In genomic region chr19:33256266-33256665, GRCh38 we compare ENCODE assay signal across 23 cellular contexts. TPM values are rescaled to one million over a fixed set of nuclear protein-coding genes. Genes with fewer than 3 reads are reported as not detected.
DNase-seq lines count a peak whose midpoint lies in the region; ATAC-seq, FAIRE-seq and TF ChIP-seq lines count a peak whose summit lies in the region.
"Had no signal": no experiment of that assay in that cellular context is flagged by ENCODE, and none has a peak within 500 bp of the region (broad histone marks: within the 10 kb centered on the region; RNA-seq: fewer than 3 reads in every experiment).

No MANE protein-coding gene starts in this region.

- H2BK5ac ChIP-seq in IMR-90 (ENCODE audit: low read depth, low read length, poor library complexity, severe bottlenecking): no peak overlapping the region

- ATAC-seq in IMR-90 (ENCODE audit: low read depth): peak; percentile 27; the same call in 1 of the 2 replicates
- ATAC-seq: A549 had no signal

- no peaks in the 10 kb centered on the region for H3K4me1 ChIP-seq in IMR-90 (ENCODE audit: control insufficient read depth, insufficient read depth, low read length)
- H3K4me1 ChIP-seq: A549, HAP-1 had no signal

- no peaks in the 10 kb centered on the region for H3K27me3 Mint-ChIP-seq in neural crest cell (ENCODE audit: low read depth)

- no peak overlapping the region for H2BK15ac ChIP-seq in IMR-90 (ENCODE audit: low read depth, low read length)

- H3K79me1 ChIP-seq in IMR-90 (ENCODE audit: low read depth in 1 of 2, low read length in 2 of 2): no peaks in the 10 kb centered on the region

- H3K36me3 Mint-ChIP-seq in neural crest cell (ENCODE audit: low read depth): no peaks in the 10 kb centered on the region
- H3K36me3 Mint-ChIP-seq: CD4-positive, CD25-positive, alpha-beta regulatory T cell had no signal

- no peaks in the 10 kb centered on the region for H3K36me3 ChIP-seq in IMR-90 (ENCODE audit: control insufficient read depth, insufficient read depth, low read length)
- H3K36me3 ChIP-seq: HAP-1 had no signal

- H3K14ac ChIP-seq in IMR-90 (replicated peaks; ENCODE audit: low read depth, low read length): no peak overlapping the region

- H2BK20ac ChIP-seq in IMR-90 (ENCODE audit: low read depth, low read length): no peak overlapping the region

- H3K27ac ChIP-seq in IMR-90 (ENCODE audit: insufficient read depth, low read length): no peak overlapping the region
- H3K27ac ChIP-seq: 22Rv1, A549 had no signal

- H3K27ac Mint-ChIP-seq in neural crest cell (ENCODE audit: unreplicated experiment): peak overlapping the region; percentile 62
- H3K27ac Mint-ChIP-seq: CD4-positive, CD25-positive, alpha-beta regulatory T cell had no signal

- no peak overlapping the region for H3K4me2 ChIP-seq in IMR-90 (ENCODE audit: low read depth, low read length)
- H3K4me2 ChIP-seq: A549 had no signal

- no peak overlapping the region for H2BK120ac ChIP-seq in IMR-90 (ENCODE audit: low read depth, low read length)

- no peak overlapping the region for H4K91ac ChIP-seq in IMR-90 (ENCODE audit: insufficient read depth, low read depth, low read length)

- DNase-seq in DMS 273 (lab: John Stamatoyannopoulos, UW; ENCODE audit: unreplicated experiment): peak; percentile 20
- DNase-seq in DMS 273 treated with DMSO at 0.1 percent for 48 hours (lab: John Stamatoyannopoulos, UW): no peak
- no peak for DNase-seq in IMR-90
- DNase-seq in neural crest cell (ENCODE audit: low read depth, low spot score): no peak
- no peak for DNase-seq in effector CD4-positive, alpha-beta T cell
- no peak for DNase-seq in NCI-H1048 (lab: John Stamatoyannopoulos, UW)
- no peak for DNase-seq in GM19239 (ENCODE audit: insufficient read length, low spot score)
- DNase-seq: AML-193; C1 segment of cervical spinal cord; CD4-positive, CD25-positive, alpha-beta regulatory T cell; CD8-positive, alpha-beta memory T cell; COR-L47; DMS153; DMS79; GF-D8; KBM-7 had no signal

- POLR2A ChIA-PET in IMR-90 (lab: Charles Lee; ENCODE audit: unreplicated experiment): no interaction called here

- H3K4me1 Mint-ChIP-seq in neural crest cell: no peaks in the 10 kb centered on the region

- FAIRE-seq in GM19239 (lab: Jason Lieb, UNC): no peak
- FAIRE-seq: A549, HTR-8/SVneo had no signal

- TF ChIP-seq CTCF in IMR-90 (conservative IDR thresholded peaks at IDR 0.05; ENCODE audit: low read depth, low read length): no peak
- TF ChIP-seq CTCF in neural crest cell (conservative IDR thresholded peaks at IDR 0.05): no peak

- H3K4me3 Mint-ChIP-seq in neural crest cell: no peak overlapping the region
- H3K4me3 Mint-ChIP-seq: CD4-positive, CD25-positive, alpha-beta regulatory T cell; CD8-positive, alpha-beta memory T cell had no signal

- no TSS peak for BruUV-seq in IMR-90 (replicated peaks; lab: Mats Ljungman, UMichigan)

- no peak for TF ChIP-seq POLR2A in IMR-90 (IDR thresholded peaks at IDR 0.05; ENCODE audit: low read depth, low read length)

- no peaks in the 10 kb centered on the region for H3K9me3 Mint-ChIP-seq in neural crest cell

- no peaks in the 10 kb centered on the region for H3K9me1 ChIP-seq in IMR-90 (ENCODE audit: insufficient read depth, low read length)

- H4K8ac ChIP-seq in IMR-90 (ENCODE audit: low read depth in 2 of 2, low read length in 2 of 2): no peak overlapping the region

- peaks cover 2% of the 10 kb centered on the region for H3K9me3 ChIP-seq in IMR-90 (ENCODE audit: control insufficient read depth, insufficient read depth, low read length)
- H3K9me3 ChIP-seq: HAP-1 had no signal

- H3K4me3 ChIP-seq in IMR-90 (ENCODE audit: insufficient read depth, low read depth, low read length): no peak overlapping the region
- H3K4me3 ChIP-seq: A549, HAP-1 had no signal

- intact Hi-C loops in IMR-90 (cut with micrococcal nuclease): no loop called here

- H2AK5ac ChIP-seq in IMR-90 (ENCODE audit: low read depth, low read length): no peak overlapping the region

- CTCF ChIA-PET in IMR-90 (lab: Yijun Ruan, JAX): no interaction called here

- H2AK9ac ChIP-seq in IMR-90 (replicated peaks; ENCODE audit: low read depth, low read length, poor library complexity): no peak overlapping the region

- H2AFZ ChIP-seq in IMR-90 (replicated peaks; ENCODE audit: low read length, poor library complexity): no peak overlapping the region

- no peak overlapping the region for H3K9ac ChIP-seq in IMR-90 (ENCODE audit: low read depth, low read length)

- dilution Hi-C loops in IMR-90 (cut with HindIII; ENCODE audit: low sequenced_read_pairs, unreplicated experiment): no loop called here

- H4K5ac ChIP-seq in IMR-90 (ENCODE audit: low read depth, low read length): no peak overlapping the region

- H3K56ac ChIP-seq in IMR-90 (ENCODE audit: extremely low read depth, insufficient read depth, low read length): no peak overlapping the region

- no peak overlapping the region for H3K4ac ChIP-seq in IMR-90 (ENCODE audit: low read depth, low read length)

- no peak overlapping the region for H3K18ac ChIP-seq in IMR-90 (ENCODE audit: low read depth, low read length)

- no peaks in the 10 kb centered on the region for H4K20me1 ChIP-seq in IMR-90 (ENCODE audit: insufficient read depth, low read length)

- no peak overlapping the region for H3K23ac ChIP-seq in IMR-90 (ENCODE audit: low read depth, low read length)

- no CpG with 5 or more reads among the region's 7 CpGs for WGBS in IMR-90 (ENCODE audit: extremely low coverage in 2 of 2, insufficient read length in 1 of 2), 2 experiments

- H3K27me3 ChIP-seq in IMR-90 (ENCODE audit: control insufficient read depth, insufficient read depth, low read length): peaks cover 17% of the 10 kb centered on the region

- in situ Hi-C loops in IMR-90 (cut with MboI; ENCODE audit: low sequenced_read_pairs): no loop called here

- TF ChIP-seq RAD21 in IMR-90 (IDR thresholded peaks at IDR 0.05; ENCODE audit: low read length): no peak

TF ChIP-seq in IMR-90, 13 proteins besides CTCF, POLR2A, EP300 and RAD21:
- TF ChIP-seq FOS (IDR thresholded peaks at IDR 0.05; ENCODE audit: low read depth, low read length) (no peak), RCOR1 (IDR thresholded peaks at IDR 0.05; ENCODE audit: insufficient replicate concordance, low read length) (no peak), MAZ (IDR thresholded peaks at IDR 0.05; ENCODE audit: borderline replicate concordance, low read depth, low read length) (no peak), USF2 (IDR thresholded peaks at IDR 0.05; ENCODE audit: low read depth, low read length) (no peak), CEBPB (IDR thresholded peaks at IDR 0.05; ENCODE audit: low read depth, low read length) (no peak), RFX5 (IDR thresholded peaks at IDR 0.05; ENCODE audit: low read depth, low read length) (no peak), SMC3 (IDR thresholded peaks at IDR 0.05; ENCODE audit: low read depth, low read length) (no peak), NFE2L2 (IDR thresholded peaks at IDR 0.05; ENCODE audit: low read depth, low read length) (no peak), ELK1 (IDR thresholded peaks at IDR 0.05; ENCODE audit: borderline replicate concordance, low read depth, low read length) (no peak), BHLHE40 (IDR thresholded peaks at IDR 0.05; ENCODE audit: low read depth, low read length) (no peak)

RNA-seq across cellular contexts. Expression of gene SLC7A10, which starts 30.6 kb away (rescaled TPM):
- total RNA-seq in IMR-90 (2012; rRNA removed) (not detected in 2 replicates), neural crest cell (0.96 and 1.4 TPM in 2 replicates)
- not detected in 2 replicates for polyA plus RNA-seq in IMR-90 (2012; rRNA removed)
- polyA plus RNA-seq in IMR-90 (2012; cell fraction: cytosol; rRNA removed): not detected in 2 replicates
- polyA plus RNA-seq in IMR-90 (2012; cell fraction: nucleus; rRNA removed; ENCODE audit: low replicate concordance): 0.11 TPM in 1 of 2 replicates, not detected in the other
- total RNA-seq: CD4-positive, CD25-positive, alpha-beta regulatory T cell; CD8-positive, alpha-beta memory T cell; Daoy; H4 had no signal
- polyA plus RNA-seq: CD8-positive, alpha-beta memory T cell; IgD-negative memory B cell had no signal

RNA-seq across cellular contexts. Expression of gene CEBPA, which starts 46.1 kb away (rescaled TPM):
- total RNA-seq in IMR-90 (2012; rRNA removed) (under 0.01 TPM in 1 of 2 replicates, not detected in the other), neural crest cell (1.5 and 1.7 TPM in 2 replicates)
- 0.04 and 0.09 TPM in 2 replicates for polyA plus RNA-seq in IMR-90 (2012; rRNA removed)
- polyA plus RNA-seq in IMR-90 (2012; cell fraction: cytosol; rRNA removed): 0.08 and 0.16 TPM in 2 replicates
- polyA plus RNA-seq in IMR-90 (2012; cell fraction: nucleus; rRNA removed; ENCODE audit: low replicate concordance): 0.10 and 0.15 TPM in 2 replicates
